Comparison of ENCODE assay signal across 19 cellular contexts in genomic region chr11:87322570-87322969, GRCh38.
DNase-seq lines count a peak whose midpoint lies in the region; TF ChIP-seq lines count a peak whose summit lies in the region.
"Had no signal": no experiment of that assay in that cellular context is flagged by ENCODE, and none has a peak within 500 bp of the region (broad histone marks: within the 10 kb centered on the region; RNA-seq: fewer than 3 reads in every experiment).

No MANE protein-coding gene starts in this region.

- H3K27ac ChIP-seq in caudate nucleus (ENCODE audit: low read depth, low read length), result no peak overlapping the region
- no peak overlapping the region for H3K27ac ChIP-seq in coronary artery
- H3K27ac ChIP-seq: PC-9, SJSA1 had no signal

- H3K4me3 ChIP-seq in coronary artery, result no peak overlapping the region
- H3K4me3 ChIP-seq: PC-9, SJSA1 had no signal

- no peak for TF ChIP-seq CTCF in coronary artery (IDR thresholded peaks at IDR 0.05)

- peak; percentile 59 for DNase-seq in NCI-H2171 treated with DMSO at 0.1 percent for 48 hours (lab: John Stamatoyannopoulos, UW)
- DNase-seq in NCI-H2171 (lab: John Stamatoyannopoulos, UW), result no peak
- peak; percentile 54 for DNase-seq in LHCN-M2 (ENCODE audit: low read depth)
- DNase-seq in NCI-H69 (lab: John Stamatoyannopoulos, UW), result peak; percentile 62
- peak; percentile 27 for DNase-seq in fibroblast of peridontal ligament (ENCODE audit: extremely low read depth)
- no peak for DNase-seq in caudate nucleus (lab: John Stamatoyannopoulos, UW)
- DNase-seq in coronary artery (ENCODE audit: low spot score), result no peak
- DNase-seq: C1 segment of cervical spinal cord; CD8-positive, alpha-beta memory T cell; DMS79; IMR-90; MM.1S; NCI-H187; NCI-H345; NCI-H526 treated with DMSO at 0.1 percent for 48 hours; PC-9; SW 1271; T-helper 2 cell had no signal

Comparison
In these comparisons a context has a peak if more than half of its experiments do, and no peak if none do; other contexts are left out.
1. DNase-seq: peak in NCI-H2171 treated with DMSO at 0.1 percent for 48 hours (single experiment), LHCN-M2 (single experiment), NCI-H69 (single experiment) and fibroblast of peridontal ligament (single experiment); none in NCI-H2171 (single experiment), caudate nucleus (0 of 61) and coronary artery (single experiment).